Comparison of ENCODE assay signal across 19 cellular contexts in the genomic region with DNA sequence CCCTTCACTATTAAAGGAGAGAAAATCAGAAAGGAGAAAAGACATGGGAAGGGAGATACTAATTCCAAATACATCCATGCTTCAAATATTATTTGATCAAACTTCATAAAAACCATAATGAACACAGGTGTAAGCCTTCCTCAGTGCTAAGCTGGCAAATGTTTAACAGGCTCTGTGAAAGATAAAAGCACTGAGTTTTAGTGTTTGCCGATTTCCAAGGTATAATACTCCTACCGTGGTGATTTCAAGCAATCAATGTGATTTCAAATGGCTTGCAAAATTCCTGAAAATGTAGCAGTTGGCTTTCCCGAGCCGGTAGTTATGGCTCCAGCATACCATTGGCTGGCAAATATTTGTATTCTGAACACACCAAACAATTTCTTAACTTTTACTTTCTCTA.
DNase-seq lines count a peak whose midpoint lies in the region; ATAC-seq, FAIRE-seq and TF ChIP-seq lines count a peak whose summit lies in the region.
"Had no signal": no experiment of that assay in that cellular context is flagged by ENCODE, and none has a peak within 500 bp of the region (broad histone marks: within the 10 kb centered on the region; RNA-seq: fewer than 3 reads in every experiment).

No MANE protein-coding gene starts in this region.

- peaks cover 17 to 18% of the 10 kb centered on the region in 2 experiments for H3K4me1 Mint-ChIP-seq in H9
- peaks cover 56% of the 10 kb centered on the region for H3K4me1 Mint-ChIP-seq in WTC11
- H3K4me1 Mint-ChIP-seq: CD4-positive, alpha-beta memory T cell had no signal

- no peak for ATAC-seq in WTC11
- ATAC-seq in pancreas, result peak in 3 of 4 donors; percentile 55 to 70 (median 68)
- ATAC-seq in HG03280 (IDR thresholded peaks at IDR 0.05; ENCODE audit: unreplicated experiment), result no peak
- ATAC-seq: HCT116 had no signal

- DNase-seq in H9, result no peak
- DNase-seq in WTC11 (ENCODE audit: low spot score), result no peak
- DNase-seq in pancreas, result no peak
- DNase-seq in esophagus muscularis mucosa (ENCODE audit: extremely low spot score), result no peak
- no peak for DNase-seq in NOMO-1 treated with dmso at 0.1 percent for 144 hours (lab: John Stamatoyannopoulos, UW; ENCODE audit: unreplicated experiment)
- DNase-seq: BE2C; CD4-positive, alpha-beta memory T cell; DMS79 treated with DMSO at 0.1 percent for 48 hours; EL; KG1 had no signal

- H2BK120ac ChIP-seq in H9 (ENCODE audit: low read depth, low read length, poor library complexity, severe bottlenecking), result no peak overlapping the region

- H3K36me3 ChIP-seq in iPS-20b (ENCODE audit: insufficient read depth, low read depth, low read length), result no peaks in the 10 kb centered on the region
- H3K36me3 ChIP-seq in pancreas, result no peaks in the 10 kb centered on the region
- H3K36me3 ChIP-seq in esophagus muscularis mucosa, result no peaks in the 10 kb centered on the region
- H3K36me3 ChIP-seq: BE2C had no signal

- H3K27me3 ChIP-seq in H9 (ENCODE audit: insufficient read depth, low read length), result no peaks in the 10 kb centered on the region
- H3K27me3 ChIP-seq in iPS-20b (ENCODE audit: insufficient read depth, low read length), result no peaks in the 10 kb centered on the region
- H3K27me3 ChIP-seq in pancreas, result no peaks in the 10 kb centered on the region
- no peaks in the 10 kb centered on the region for H3K27me3 ChIP-seq in esophagus muscularis mucosa
- H3K27me3 ChIP-seq: BE2C had no signal

- no peak overlapping the region for H3K4me3 ChIP-seq in iPS-20b (ENCODE audit: low read length)
- no peak overlapping the region for H3K4me3 ChIP-seq in pancreas
- H3K4me3 ChIP-seq in esophagus muscularis mucosa, result no peak overlapping the region

- TF ChIP-seq CTCF in H9 (conservative IDR thresholded peaks at IDR 0.05), result no peak
- TF ChIP-seq CTCF in WTC11 (IDR thresholded peaks at IDR 0.05), result no peak
- TF ChIP-seq CTCF in pancreas (IDR thresholded peaks at IDR 0.05), result no peak
- TF ChIP-seq CTCF in esophagus muscularis mucosa (IDR thresholded peaks at IDR 0.05), result no peak

- no peak overlapping the region for H2BK15ac ChIP-seq in H9 (ENCODE audit: low read depth, low read length)

- no peak overlapping the region for H3K4me3 Mint-ChIP-seq in H9
- H3K4me3 Mint-ChIP-seq in WTC11, result no peak overlapping the region
- H3K4me3 Mint-ChIP-seq: CD4-positive, alpha-beta memory T cell; IgD-negative memory B cell had no signal

- H2BK5ac ChIP-seq in H9 (ENCODE audit: insufficient read length, low read length), result no peak overlapping the region

- no peaks in the 10 kb centered on the region for H3K9me3 ChIP-seq in H9 (ENCODE audit: control insufficient read depth, low read depth, low read length)
- no peaks in the 10 kb centered on the region for H3K9me3 ChIP-seq in iPS-20b (ENCODE audit: insufficient read depth, low read depth, low read length)
- H3K9me3 ChIP-seq in pancreas, result no peaks in the 10 kb centered on the region
- H3K9me3 ChIP-seq in esophagus muscularis mucosa, result no peaks in the 10 kb centered on the region
- H3K9me3 ChIP-seq: BE2C had no signal

- H3K79me1 ChIP-seq in H9 (ENCODE audit: insufficient read depth, low read depth, low read length, poor library complexity, severe bottlenecking), result no peaks in the 10 kb centered on the region

- no peak overlapping the region for H2AFZ ChIP-seq in H9 (ENCODE audit: low read length)

- no peak for FAIRE-seq in pancreas (lab: Jason Lieb, UNC)
- FAIRE-seq: A204.1, G401.6, GM12891, HTR-8/SVneo had no signal

- no peak overlapping the region for H4K8ac ChIP-seq in H9 (replicated peaks; ENCODE audit: insufficient read length, low read depth, low read length)

- H4K20me1 ChIP-seq in H9 (ENCODE audit: control insufficient read depth, insufficient read depth, insufficient read length), result no peaks in the 10 kb centered on the region

- no peak overlapping the region for H3K23ac ChIP-seq in H9 (ENCODE audit: insufficient read length, low read depth, low read length)

- no peaks in the 10 kb centered on the region for H3K79me2 ChIP-seq in H9 (ENCODE audit: insufficient read depth, low read length)

- TF ChIP-seq POLR2A in esophagus muscularis mucosa (IDR thresholded peaks at IDR 0.05; ENCODE audit: low read depth), result no peak

- peaks cover 6 to 7% of the 10 kb centered on the region in 2 experiments; a peak in 4 of 5 replicates for H3K9me3 Mint-ChIP-seq in H9
- 0 out of 2 replicates have a peak, but pooled peaks cover 3% of the 10 kb centered on the region for H3K9me3 Mint-ChIP-seq in WTC11

- H3K56ac ChIP-seq in H9 (ENCODE audit: insufficient read length, low read depth, low read length), result no peak overlapping the region

- H3K9ac ChIP-seq in H9 (ENCODE audit: extremely low read depth, insufficient read length, low read length) (no peak overlapping the region), iPS-20b (ENCODE audit: low read depth, low read length) (peak overlapping the region; percentile 4; the same call in 1 of the 2 replicates)

- POLR2A ChIA-PET in WTC11 (lab: Charles Lee), result interaction anchor here (0.7 to 1.1 kb wide), 2 partner anchors 12 to 1093 kb away, joined by 4 to 6 read pairs; a partner anchor contains a TSS

- WGBS in H9 (ENCODE audit: extremely low coverage, insufficient read length, low lambda C conversion rate), result no CpG with 5 or more reads among the region's 4 CpGs
- 8 to 17% methylated on average over 4 of the region's 4 CpGs for WGBS in pancreas, 2 donors
- 86% methylated on average over 4 of the region's 4 CpGs for WGBS in esophagus muscularis mucosa

- no peak overlapping the region for H3K18ac ChIP-seq in H9 (ENCODE audit: insufficient read length, low read depth, low read length)

- intact Hi-C loops in pancreas (cut with DNase I), result no loop called here
- intact Hi-C loops in esophagus muscularis mucosa (cut with DNase I), result no loop called here

- H3K27me3 Mint-ChIP-seq in H9 (ENCODE audit: low read depth), result no peaks in the 10 kb centered on the region
- no peaks in the 10 kb centered on the region for H3K27me3 Mint-ChIP-seq in WTC11 (ENCODE audit: low read depth)
- H3K27me3 Mint-ChIP-seq: CD4-positive, alpha-beta memory T cell; IgD-negative memory B cell had no signal

- H2BK20ac ChIP-seq in H9 (ENCODE audit: low read depth, low read length, poor library complexity, severe bottlenecking), result no peak overlapping the region

- TF ChIP-seq EP300 in esophagus muscularis mucosa (IDR thresholded peaks at IDR 0.05), result no peak

- H2BK12ac ChIP-seq in H9 (ENCODE audit: insufficient read length, low read depth, low read length), result no peak overlapping the region

- no peaks in the 10 kb centered on the region for H3K23me2 ChIP-seq in H9 (ENCODE audit: insufficient read length, low read depth, low read length, poor library complexity, severe bottlenecking)

- H3K4me1 ChIP-seq in H9 (ENCODE audit: insufficient read depth, low read length) (peaks cover 3% of the 10 kb centered on the region; the same call in 1 of the 2 replicates), iPS-20b (ENCODE audit: insufficient read depth, low read length) (peaks cover 16% of the 10 kb centered on the region; the same call in 1 of the 2 replicates), pancreas (peaks cover 0 to 10% (median 2%) of the 10 kb centered on the region in 3 donors), esophagus muscularis mucosa (no peaks in the 10 kb centered on the region)
- H3K4me1 ChIP-seq: BE2C had no signal

- CTCF ChIA-PET in WTC11 (lab: Charles Lee), result interaction anchor here (0.6 to 2.2 kb wide), 3 partner anchors 11 to 1984 kb away, joined by 3 to 5 read pairs (median 5); no protein-coding TSS in a partner anchor

- no peak overlapping the region for H3K4me2 ChIP-seq in H9 (ENCODE audit: insufficient read depth, insufficient read length, low read length)

- H4K5ac ChIP-seq in H9 (ENCODE audit: insufficient read length, low read depth, low read length), result no peak overlapping the region

- no peak overlapping the region for H4K91ac ChIP-seq in H9 (ENCODE audit: insufficient read length, low read depth, low read length)

- H3K27ac ChIP-seq in H9 (ENCODE audit: insufficient read length, low read depth, low read length), result no peak overlapping the region
- H3K27ac ChIP-seq in iPS-20b (ENCODE audit: low read length), result peak overlapping the region; percentile 5
- no peak overlapping the region for H3K27ac ChIP-seq in pancreas
- no peak overlapping the region for H3K27ac ChIP-seq in esophagus muscularis mucosa (replicated peaks in 1 of 4)
- H3K27ac ChIP-seq: C4-2B had no signal

- no peak overlapping the region for H3K14ac ChIP-seq in H9 (ENCODE audit: insufficient read depth, low read length)

- peaks cover 0 to 15% (median 10%) of the 10 kb centered on the region in 3 experiments; a peak in 4 of 7 replicates for H3K36me3 Mint-ChIP-seq in H9 (ENCODE audit: insufficient read depth in 1 of 3, low read depth in 3 of 3)
- H3K36me3 Mint-ChIP-seq in WTC11, result peaks cover 9% of the 10 kb centered on the region
- H3K36me3 Mint-ChIP-seq: CD4-positive, alpha-beta memory T cell; IgD-negative memory B cell had no signal

- H3K4ac ChIP-seq in H9 (ENCODE audit: low read depth, low read length), result no peak overlapping the region

- no peak overlapping the region for H3T11ph ChIP-seq in H9 (ENCODE audit: low read length)

- H2AK5ac ChIP-seq in H9 (ENCODE audit: insufficient read length, low read length), result no peak overlapping the region

- H3K27ac Mint-ChIP-seq in H9 (peak overlapping the region in 2 of 3 experiments; percentile 71 to 97; a peak in 2 of 7 replicates), WTC11 (peak overlapping the region; percentile 97)
- H3K27ac Mint-ChIP-seq: CD4-positive, alpha-beta memory T cell; IgD-negative memory B cell had no signal

TF ChIP-seq in WTC11, 78 proteins besides CTCF, POLR2A, EP300 and RAD21 (continues in another document):
- TF ChIP-seq, protein P1, sequence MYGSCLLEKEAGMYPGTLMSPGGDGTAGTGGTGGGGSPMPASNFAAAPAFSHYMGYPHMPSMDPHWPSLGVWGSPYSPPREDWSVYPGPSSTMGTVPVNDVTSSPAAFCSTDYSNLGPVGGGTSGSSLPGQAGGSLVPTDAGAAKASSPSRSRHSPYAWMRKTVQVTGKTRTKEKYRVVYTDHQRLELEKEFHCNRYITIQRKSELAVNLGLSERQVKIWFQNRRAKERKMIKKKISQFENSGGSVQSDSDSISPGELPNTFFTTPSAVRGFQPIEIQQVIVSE (CRISPR knock-in tag; IDR thresholded peaks at IDR 0.05; ENCODE audit: borderline replicate concordance), result no peak
- no peak for TF ChIP-seq FOXP1 (CRISPR knock-in tag; IDR thresholded peaks at IDR 0.05; ENCODE audit: borderline replicate concordance)
- no peak for TF ChIP-seq ESRRA (CRISPR knock-in tag; IDR thresholded peaks at IDR 0.05; ENCODE audit: borderline replicate concordance)
- TF ChIP-seq, protein P2, sequence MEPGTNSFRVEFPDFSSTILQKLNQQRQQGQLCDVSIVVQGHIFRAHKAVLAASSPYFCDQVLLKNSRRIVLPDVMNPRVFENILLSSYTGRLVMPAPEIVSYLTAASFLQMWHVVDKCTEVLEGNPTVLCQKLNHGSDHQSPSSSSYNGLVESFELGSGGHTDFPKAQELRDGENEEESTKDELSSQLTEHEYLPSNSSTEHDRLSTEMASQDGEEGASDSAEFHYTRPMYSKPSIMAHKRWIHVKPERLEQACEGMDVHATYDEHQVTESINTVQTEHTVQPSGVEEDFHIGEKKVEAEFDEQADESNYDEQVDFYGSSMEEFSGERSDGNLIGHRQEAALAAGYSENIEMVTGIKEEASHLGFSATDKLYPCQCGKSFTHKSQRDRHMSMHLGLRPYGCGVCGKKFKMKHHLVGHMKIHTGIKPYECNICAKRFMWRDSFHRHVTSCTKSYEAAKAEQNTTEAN (CRISPR knock-in tag; IDR thresholded peaks at IDR 0.05), result no peak
- TF ChIP-seq ZNF121 (CRISPR knock-in tag; IDR thresholded peaks at IDR 0.05), result no peak

Comparison
In these comparisons a context has a peak if more than half of its experiments do, and no peak if none do; other contexts are left out.
1. ATAC-seq: peak in pancreas (3 of 4); none in WTC11 (single experiment) and HG03280 (single experiment).